Comparison of ENCODE assay signal across 8 cellular contexts in genomic region chr6:34241351-34242215, GRCh38. TPM values are rescaled to one million over a fixed set of nuclear protein-coding genes. Genes with fewer than 3 reads are reported as not detected.
DNase-seq lines count a peak whose midpoint lies in the region; ATAC-seq and TF ChIP-seq lines count a peak whose summit lies in the region.
"Had no signal": no experiment of that assay in that cellular context is flagged by ENCODE, and none has a peak within 500 bp of the region (broad histone marks: within the 10 kb centered on the region; RNA-seq: fewer than 3 reads in every experiment).

No MANE protein-coding gene starts in this region.

- no peak for TF ChIP-seq CTCF in HEK293 (tag by site-specific recombination; IDR thresholded peaks at IDR 0.05)

- intact Hi-C loops in naive thymus-derived CD4-positive, alpha-beta T cell (cut with micrococcal nuclease): no loop called here

- no peak overlapping the region for H3K4me3 ChIP-seq in CD8-positive, alpha-beta memory T cell (ENCODE audit: low read length)
- H3K4me3 ChIP-seq in HEK293 (ENCODE audit: low read depth, low read length): no peak overlapping the region
- H3K4me3 ChIP-seq in naive thymus-derived CD4-positive, alpha-beta T cell (ENCODE audit: low read length): no peak overlapping the region

- H3K9me3 Mint-ChIP-seq in CD8-positive, alpha-beta memory T cell: no peaks in the 10 kb centered on the region
- no peaks in the 10 kb centered on the region for H3K9me3 Mint-ChIP-seq in activated naive CD8-positive, alpha-beta T cell (ENCODE audit: low read depth)
- H3K9me3 Mint-ChIP-seq in naive thymus-derived CD4-positive, alpha-beta T cell: no peaks in the 10 kb centered on the region

- CTCF ChIA-PET in CD8-positive, alpha-beta memory T cell (lab: Charles Lee): interaction anchor here (0.9 kb wide), 1 partner anchor 46 kb away, joined by 3 read pairs; no protein-coding TSS in a partner anchor
- CTCF ChIA-PET in HEK293 (lab: Yijun Ruan, JAX): no interaction called here
- CTCF ChIA-PET in naive thymus-derived CD4-positive, alpha-beta T cell (lab: Charles Lee): interaction anchor here (0.7 kb wide), 1 partner anchor 671 kb away, joined by 3 read pairs; no protein-coding TSS in a partner anchor

- no peaks in the 10 kb centered on the region for H3K9me3 ChIP-seq in CD8-positive, alpha-beta memory T cell (ENCODE audit: low read length)
- H3K9me3 ChIP-seq in HEK293 (ENCODE audit: control insufficient read depth, insufficient read depth, low read depth, low read length): no peaks in the 10 kb centered on the region
- H3K9me3 ChIP-seq in naive thymus-derived CD4-positive, alpha-beta T cell (ENCODE audit: control insufficient read depth in 2 of 3, low read length in 3 of 3): no peaks in the 10 kb centered on the region

- H3K4me1 ChIP-seq in CD8-positive, alpha-beta memory T cell (ENCODE audit: insufficient read depth, low read length): peaks cover 21% of the 10 kb centered on the region
- H3K4me1 ChIP-seq in HEK293 (ENCODE audit: control insufficient read depth, insufficient read depth, low read length): peaks cover 6% of the 10 kb centered on the region; the same call in 1 of the 2 replicates
- peaks cover 13 to 16% of the 10 kb centered on the region in 2 donors for H3K4me1 ChIP-seq in naive thymus-derived CD4-positive, alpha-beta T cell (ENCODE audit: control insufficient read depth in 2 of 2, insufficient read depth in 2 of 2, low read length in 2 of 2)

- DNase-seq in CD8-positive, alpha-beta memory T cell: no peak
- DNase-seq in naive thymus-derived CD4-positive, alpha-beta T cell: no peak
- no peak for DNase-seq in superior temporal gyrus (ENCODE audit: extremely low spot score)
- no peak for DNase-seq in MV-4-11 (lab: John Stamatoyannopoulos, UW)
- DNase-seq: KBM-7 had no signal

- peaks cover 0 to 1% of the 10 kb centered on the region in 2 donors for H3K27me3 Mint-ChIP-seq in CD8-positive, alpha-beta memory T cell
- H3K27me3 Mint-ChIP-seq in activated naive CD8-positive, alpha-beta T cell: no peaks in the 10 kb centered on the region
- no peaks in the 10 kb centered on the region for H3K27me3 Mint-ChIP-seq in naive thymus-derived CD4-positive, alpha-beta T cell

- no peak overlapping the region for H3K27ac ChIP-seq in CD8-positive, alpha-beta memory T cell (ENCODE audit: low read depth, low read length)
- H3K27ac ChIP-seq in HEK293 (ENCODE audit: extremely low read depth, low read depth, low read length): no peak overlapping the region
- H3K27ac ChIP-seq in naive thymus-derived CD4-positive, alpha-beta T cell (ENCODE audit: low read depth, low read length): no peak overlapping the region

- no peak for ATAC-seq in naive thymus-derived CD4-positive, alpha-beta T cell
- ATAC-seq in GM18517 (IDR thresholded peaks at IDR 0.05; ENCODE audit: unreplicated experiment): no peak

- no peaks in the 10 kb centered on the region for H3K27me3 ChIP-seq in CD8-positive, alpha-beta memory T cell (ENCODE audit: insufficient read depth, low read length, poor library complexity, severe bottlenecking)
- H3K27me3 ChIP-seq in naive thymus-derived CD4-positive, alpha-beta T cell (ENCODE audit: control insufficient read depth in 2 of 2, insufficient read depth in 2 of 2, low read length in 2 of 2): no peaks in the 10 kb centered on the region

- peak overlapping the region in 2 of 7 donors; percentile 28 to 70 for H3K4me3 Mint-ChIP-seq in CD8-positive, alpha-beta memory T cell
- peak overlapping the region; percentile 94 for H3K4me3 Mint-ChIP-seq in activated naive CD8-positive, alpha-beta T cell
- peak overlapping the region in 1 of 10 donors; percentile 17 for H3K4me3 Mint-ChIP-seq in naive thymus-derived CD4-positive, alpha-beta T cell

- peaks cover 41 to 81% (median 46%) of the 10 kb centered on the region in 3 donors for H3K4me1 Mint-ChIP-seq in CD8-positive, alpha-beta memory T cell
- peaks cover 69% of the 10 kb centered on the region for H3K4me1 Mint-ChIP-seq in activated naive CD8-positive, alpha-beta T cell (ENCODE audit: low read depth)
- H3K4me1 Mint-ChIP-seq in naive thymus-derived CD4-positive, alpha-beta T cell: peaks cover 20 to 75% (median 49%) of the 10 kb centered on the region in 7 donors

- POLR2A ChIA-PET in CD8-positive, alpha-beta memory T cell (lab: Charles Lee): interaction anchor here (0.6 to 1.2 kb wide), 2 partner anchors 18 to 162 kb away, joined by 4 to 11 read pairs; no protein-coding TSS in a partner anchor
- POLR2A ChIA-PET in HEK293 (lab: Yijun Ruan, JAX): no interaction called here
- POLR2A ChIA-PET in naive thymus-derived CD4-positive, alpha-beta T cell (lab: Charles Lee): interaction anchor here (1.7 kb wide), 1 partner anchor 18 kb away, joined by 4 read pairs; no protein-coding TSS in a partner anchor

- H3K27ac Mint-ChIP-seq in CD8-positive, alpha-beta memory T cell: peak overlapping the region in 7 of 8 donors; percentile 27 to 90 (median 76)
- H3K27ac Mint-ChIP-seq in activated naive CD8-positive, alpha-beta T cell: peak overlapping the region; percentile 93
- peak overlapping the region in 6 of 9 donors; percentile 43 to 89 (median 70) for H3K27ac Mint-ChIP-seq in naive thymus-derived CD4-positive, alpha-beta T cell

- peaks cover 16% of the 10 kb centered on the region for H3K36me3 ChIP-seq in CD8-positive, alpha-beta memory T cell (ENCODE audit: insufficient read depth, low read length)
- H3K36me3 ChIP-seq in HEK293 (ENCODE audit: control insufficient read depth in 2 of 2, insufficient read depth in 1 of 2, low read length in 2 of 2): peaks cover 0 to 55% of the 10 kb centered on the region in 2 experiments; a peak in 1 of 3 replicates
- H3K36me3 ChIP-seq in naive thymus-derived CD4-positive, alpha-beta T cell (ENCODE audit: control insufficient read depth in 2 of 3, insufficient read depth in 3 of 3, low read length in 3 of 3): peaks cover 3 to 58% (median 8%) of the 10 kb centered on the region in 3 experiments

- peaks cover 0 to 67% (median 2%) of the 10 kb centered on the region in 3 donors for H3K36me3 Mint-ChIP-seq in CD8-positive, alpha-beta memory T cell
- peaks cover 12% of the 10 kb centered on the region for H3K36me3 Mint-ChIP-seq in activated naive CD8-positive, alpha-beta T cell
- H3K36me3 Mint-ChIP-seq in naive thymus-derived CD4-positive, alpha-beta T cell: peaks cover 0 to 16% (median 0%) of the 10 kb centered on the region in 5 donors

TF ChIP-seq in HEK293, 187 proteins besides CTCF, POLR2A, EP300 and RAD21:
- TF ChIP-seq ZNF510 (tag by site-specific recombination; IDR thresholded peaks at IDR 0.05; ENCODE audit: insufficient replicate concordance) (no peak), GLIS2 (tag by site-specific recombination; IDR thresholded peaks at IDR 0.05) (peak; percentile 20; the same call in 1 of the 2 replicates)

RNA-seq across cellular contexts. Expression of gene HMGA1, which starts 4.9 kb away (rescaled TPM):
- total RNA-seq in CD8-positive, alpha-beta memory T cell: 100 to 1,000 TPM; 490 to 506 TPM
- 33.1 TPM for polyA plus RNA-seq in CD8-positive, alpha-beta memory T cell
- 100 to 1,000 TPM in 2 of 5 experiments, 10 to 100 TPM in 3; 90.0 to 180 (median 95.3) TPM for total RNA-seq in naive thymus-derived CD4-positive, alpha-beta T cell
- polyA plus RNA-seq in naive thymus-derived CD4-positive, alpha-beta T cell: 10 to 100 TPM; 35.7 to 41.0 TPM

RNA-seq across cellular contexts. Expression of gene SMIM29, which starts 7.2 kb away (rescaled TPM):
- total RNA-seq in CD8-positive, alpha-beta memory T cell: 10 to 100 TPM; 23.0 to 26.0 TPM
- polyA plus RNA-seq in CD8-positive, alpha-beta memory T cell: 62.5 TPM
- 10 to 100 TPM; 13.9 to 24.2 (median 22.5) TPM for total RNA-seq in naive thymus-derived CD4-positive, alpha-beta T cell
- 10 to 100 TPM; 32.3 to 45.5 TPM for polyA plus RNA-seq in naive thymus-derived CD4-positive, alpha-beta T cell
